8 cellular contexts compared by ENCODE assay signal in the genomic region with DNA sequence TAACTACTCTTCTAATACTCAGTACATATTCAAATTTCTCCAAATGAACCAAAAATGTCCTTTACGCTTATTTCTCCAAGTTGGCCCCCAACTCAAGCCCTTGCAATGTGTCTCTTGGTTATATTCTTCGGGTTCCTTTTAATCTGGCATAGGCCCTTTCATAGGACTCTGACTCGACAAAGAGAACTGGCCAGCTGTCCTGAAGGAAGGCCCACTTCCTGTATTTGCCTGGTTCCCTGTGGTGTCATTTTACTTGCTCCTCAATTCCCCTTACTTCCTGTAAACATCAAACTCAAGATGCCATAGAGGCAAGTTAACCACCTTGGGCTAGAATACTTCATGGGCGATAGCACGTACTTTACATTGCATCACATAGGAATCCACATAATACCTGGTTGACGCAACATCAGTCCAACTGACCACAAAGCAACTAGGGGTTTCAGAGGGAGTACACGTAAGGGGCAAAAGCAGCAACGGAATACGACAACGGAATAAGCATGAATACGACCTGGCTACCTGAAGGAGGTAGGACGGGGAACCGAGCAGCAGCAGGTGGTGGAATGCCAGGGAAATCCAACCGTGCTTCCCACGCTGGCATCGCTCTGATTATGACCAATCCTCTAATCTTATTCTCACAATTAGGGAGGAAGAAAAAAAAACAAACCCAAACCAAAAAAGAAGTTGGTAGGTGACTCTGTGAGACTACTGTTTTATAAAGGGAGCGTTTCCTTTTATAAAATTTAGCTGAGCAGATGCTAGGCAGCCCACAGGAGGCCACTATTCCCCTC. TPM values are rescaled to one million over a fixed set of nuclear protein-coding genes. Genes with fewer than 3 reads are reported as not detected.
DNase-seq lines count a peak whose midpoint lies in the region; ATAC-seq and TF ChIP-seq lines count a peak whose summit lies in the region.

No MANE protein-coding gene starts in this region.

- H3K36me3 ChIP-seq in HUES48 (ENCODE audit: control insufficient read depth, insufficient read depth, low read length) (0 out of 2 replicates have a peak, but pooled peaks cover 5% of the 10 kb centered on the region), neuronal stem cell (replicated peaks in 1 of 2; ENCODE audit: control insufficient read depth in 2 of 2, insufficient read depth in 2 of 2, low read length in 2 of 2) (peaks cover 2 to 3% of the 10 kb centered on the region in 2 donors)

- POLR2A ChIA-PET in T-cell (lab: Charles Lee) = interaction anchor here (0.6 to 1.0 kb wide), 4 partner anchors 13 to 1478 kb away, joined by 3 to 5 read pairs (median 4); no protein-coding TSS in a partner anchor

- CTCF ChIA-PET in T-cell (lab: Charles Lee) = interaction anchor here (0.5 to 2.6 kb wide), 23 partner anchors 10 to 1101 kb away, joined by 3 to 20 read pairs (median 4); a partner anchor contains a TSS

- no peaks in the 10 kb centered on the region for H3K36me3 Mint-ChIP-seq in T-cell

- ATAC-seq in T-cell (replicated peaks in 1 of 4) (no peak), omental fat pad (ENCODE audit: low FRiP score) (no peak), GM19463 (IDR thresholded peaks at IDR 0.05; ENCODE audit: unreplicated experiment) (no peak)

- H2BK12ac ChIP-seq in neuronal stem cell (ENCODE audit: low read length) = no peak overlapping the region

- peak overlapping the region; percentile 57 for H2AFZ ChIP-seq in neuronal stem cell (ENCODE audit: low read length)

- H3K4ac ChIP-seq in neuronal stem cell (ENCODE audit: low read length) = peak overlapping the region; percentile 47

- no peak overlapping the region for H2BK5ac ChIP-seq in neuronal stem cell (ENCODE audit: low read length)

- H3K27me3 Mint-ChIP-seq in T-cell = no peaks in the 10 kb centered on the region

- H3K27me3 ChIP-seq in HUES48 (ENCODE audit: control insufficient read depth, insufficient read depth, low read length) = no peaks in the 10 kb centered on the region
- no peaks in the 10 kb centered on the region for H3K27me3 ChIP-seq in neuronal stem cell (ENCODE audit: control insufficient read depth in 3 of 3, insufficient read depth in 3 of 3, low read depth in 1 of 3, low read length in 3 of 3)

- no peak overlapping the region for H2AK5ac ChIP-seq in neuronal stem cell (ENCODE audit: low read depth, low read length)

- H3K4me3 ChIP-seq in HUES48 (ENCODE audit: low read depth, low read length) (peak overlapping the region; percentile 59), neuronal stem cell (ENCODE audit: low read length in 2 of 2) (peak overlapping the region; percentile 4 to 42)

- DNase-seq in D341Med (ENCODE audit: low spot score) = peak; percentile 30
- no peak for DNase-seq in T-cell
- DNase-seq in erythroblast (lab: John Stamatoyannopoulos, UW) = peak; percentile 42 to 50
- no peak for DNase-seq in neuronal stem cell (ENCODE audit: low spot score)
- DNase-seq in omental fat pad (ENCODE audit: low spot score) = no peak
- no peak for DNase-seq in NCI-H1436 (lab: John Stamatoyannopoulos, UW)

- peak overlapping the region; percentile 53 for H4K8ac ChIP-seq in neuronal stem cell (ENCODE audit: low read depth, low read length)

- peak overlapping the region; percentile 94 to 99 (median 97) for H3K4me3 Mint-ChIP-seq in T-cell

- H3K4me2 ChIP-seq in neuronal stem cell (ENCODE audit: insufficient read depth, low read length, poor library complexity, severe bottlenecking) = peak overlapping the region; percentile 11

- H3K27ac ChIP-seq in HUES48 (ENCODE audit: low read depth, low read length) = peak overlapping the region; percentile 91
- H3K27ac ChIP-seq in neuronal stem cell (replicated peaks; ENCODE audit: low read length) = peak overlapping the region; percentile 18

- H3K27ac Mint-ChIP-seq in T-cell = peak overlapping the region; percentile 93

- peaks cover 40 to 41% (median 40%) of the 10 kb centered on the region in 3 donors for H3K4me1 Mint-ChIP-seq in T-cell

- H3K9ac ChIP-seq in HUES48 (ENCODE audit: low read depth, low read length) (peak overlapping the region; percentile 68), neuronal stem cell (ENCODE audit: low read depth, low read length, poor library complexity) (no peak overlapping the region)

- H3K4me1 ChIP-seq in HUES48 (ENCODE audit: control insufficient read depth, insufficient read depth, low read length) (peaks cover 17% of the 10 kb centered on the region), neuronal stem cell (ENCODE audit: control insufficient read depth in 2 of 2, insufficient read depth in 1 of 2, low read depth in 1 of 2, low read length in 2 of 2) (peaks cover 10 to 14% of the 10 kb centered on the region in 2 donors)

- no peak overlapping the region for H4K91ac ChIP-seq in neuronal stem cell (ENCODE audit: low read depth, low read length, poor library complexity)

- H3K9me3 ChIP-seq in HUES48 (ENCODE audit: control insufficient read depth, insufficient read depth, low read length) = peaks cover 16% of the 10 kb centered on the region
- H3K9me3 ChIP-seq in neuronal stem cell (replicated peaks in 1 of 2; ENCODE audit: control insufficient read depth in 2 of 2, insufficient read depth in 1 of 2, low read depth in 1 of 2, low read length in 2 of 2) = peaks cover 4 to 17% of the 10 kb centered on the region in 2 donors

- no peak for TF ChIP-seq POLR2A in erythroblast (IDR thresholded peaks at IDR 0.05; ENCODE audit: low read length)

- no peak overlapping the region for H3K14ac ChIP-seq in neuronal stem cell (ENCODE audit: low read length)

- H3K9me3 Mint-ChIP-seq in T-cell = no peaks in the 10 kb centered on the region

- no peak overlapping the region for H3K23ac ChIP-seq in neuronal stem cell (ENCODE audit: low read depth, low read length, poor library complexity)

- peaks cover 4% of the 10 kb centered on the region for H3K79me1 ChIP-seq in neuronal stem cell (ENCODE audit: low read depth, low read length)

- no peak overlapping the region for H2BK15ac ChIP-seq in neuronal stem cell (ENCODE audit: low read length)

- TF ChIP-seq CTCF in omental fat pad (IDR thresholded peaks at IDR 0.05) = no peak

- H2BK120ac ChIP-seq in neuronal stem cell (ENCODE audit: low read depth, low read length) = no peak overlapping the region

- WGBS in neuronal stem cell (ENCODE audit: extremely low coverage in 2 of 2, insufficient read length in 2 of 2, insufficient replicate concordance in 1 of 2), 2 donors = no CpG with 5 or more reads among the region's 17 CpGs

- H3K18ac ChIP-seq in neuronal stem cell (ENCODE audit: low read length) = no peak overlapping the region

RNA-seq across cellular contexts. Expression of a gene that starts 0.8 kb away (rescaled TPM):
- total RNA-seq in T-cell = 10 to 100 TPM; 61.6 to 81.1 (median 71.0) TPM
- polyA plus RNA-seq in neuronal stem cell (2013, experiment 1 of 2) = 92.1 TPM
- polyA plus RNA-seq in neuronal stem cell (2013, experiment 2 of 2) = 89.3 TPM
- total RNA-seq in omental fat pad = 10 to 100 TPM; 42.7 to 50.5 (median 46.1) TPM

Comparison
In these comparisons a context has a peak if more than half of its experiments do, and no peak if none do; other contexts are left out.
1. DNase-seq: peak in D341Med (single experiment) and erythroblast (2 of 2); none in T-cell (0 of 34), neuronal stem cell (single experiment), omental fat pad (single experiment) and NCI-H1436 (single experiment).